In the genomic region with DNA sequence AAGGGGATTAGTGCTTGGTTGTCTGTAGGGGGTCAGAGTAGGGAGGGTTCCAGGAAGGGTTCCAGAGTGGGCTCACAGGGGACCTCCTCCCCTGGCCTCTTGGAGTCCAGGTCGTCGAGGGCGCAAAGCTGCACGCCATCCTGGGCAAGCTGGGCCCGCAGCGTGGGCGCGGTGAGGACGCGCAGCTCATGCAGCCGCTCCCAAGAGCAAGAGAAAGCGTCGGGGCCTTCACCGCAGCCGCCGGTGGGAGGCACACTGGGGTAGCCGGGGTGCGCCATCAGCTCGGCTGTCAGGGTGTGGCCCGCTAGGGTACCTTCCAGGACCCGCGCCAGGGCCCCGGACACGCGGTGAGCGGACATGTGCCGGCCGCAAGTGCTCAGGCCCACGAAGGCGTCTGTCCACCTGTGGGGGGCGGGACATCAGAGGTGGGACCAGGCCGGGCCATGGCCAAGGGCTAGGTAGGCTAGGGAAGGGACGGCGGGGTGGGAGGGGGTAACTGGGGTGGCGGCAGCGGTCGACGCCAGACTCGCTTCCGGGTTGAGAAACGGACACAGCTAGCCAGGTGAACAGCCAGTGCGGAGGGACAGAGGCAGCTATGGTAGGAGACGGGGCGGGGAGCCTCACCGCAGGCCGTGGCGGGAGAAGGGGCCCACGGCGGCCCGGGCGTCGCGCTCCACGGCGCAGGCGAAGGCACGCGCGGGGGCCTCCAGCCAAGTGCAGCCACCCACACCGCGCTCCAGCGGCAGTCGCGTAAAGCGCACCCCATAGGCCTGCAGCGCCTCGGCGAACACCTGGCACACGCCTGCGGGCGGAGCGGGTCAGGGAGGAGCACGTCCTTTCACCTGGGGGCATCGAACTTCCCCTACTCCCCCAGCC, we compare ENCODE assay signal across 8 cellular contexts. TPM values are rescaled to one million over a fixed set of nuclear protein-coding genes. Genes with fewer than 3 reads are reported as not detected.
DNase-seq lines count a peak whose midpoint lies in the region; ATAC-seq and TF ChIP-seq lines count a peak whose summit lies in the region.

No MANE protein-coding gene starts in this region.

- ATAC-seq in activated naive CD4-positive, alpha-beta T cell treated with anti-CD3 and anti-CD28 coated beads, Interleukin-2, amount 50 U/mL, for 72 hours = peak; percentile 0 to 16
- ATAC-seq in thoracic aorta (ENCODE audit: insufficient number of reproducible peaks, low FRiP score, low read depth) (no peak), GM21619 (IDR thresholded peaks at IDR 0.05; ENCODE audit: unreplicated experiment) (no peak)

- peak overlapping the region; percentile 95 for H3K27ac Mint-ChIP-seq in activated naive CD4-positive, alpha-beta T cell treated with anti-CD3 and anti-CD28 coated beads, Interleukin-2, amount 50 U/mL, for 24 hours
- H3K27ac Mint-ChIP-seq in activated naive CD4-positive, alpha-beta T cell treated with anti-CD3 and anti-CD28 coated beads, Interleukin-2, amount 50 U/mL, for 72 hours = peak overlapping the region; percentile 89 to 95

- H3K36me3 Mint-ChIP-seq in activated naive CD4-positive, alpha-beta T cell treated with anti-CD3 and anti-CD28 coated beads, Interleukin-2, amount 50 U/mL, for 24 hours = peaks cover 9% of the 10 kb centered on the region
- H3K36me3 Mint-ChIP-seq in activated naive CD4-positive, alpha-beta T cell treated with anti-CD3 and anti-CD28 coated beads, Interleukin-2, amount 50 U/mL, for 72 hours = peaks cover 14 to 21% of the 10 kb centered on the region in 2 donors

- peak overlapping the region; percentile 91 for H3K4me3 Mint-ChIP-seq in activated naive CD4-positive, alpha-beta T cell treated with anti-CD3 and anti-CD28 coated beads, Interleukin-2, amount 50 U/mL, for 24 hours

- H3K9me3 Mint-ChIP-seq in activated naive CD4-positive, alpha-beta T cell treated with anti-CD3 and anti-CD28 coated beads, Interleukin-2, amount 50 U/mL, for 24 hours = no peaks in the 10 kb centered on the region
- no peaks in the 10 kb centered on the region for H3K9me3 Mint-ChIP-seq in activated naive CD4-positive, alpha-beta T cell treated with anti-CD3 and anti-CD28 coated beads, Interleukin-2, amount 50 U/mL, for 72 hours

- TF ChIP-seq CTCF in kidney epithelial cell (IDR thresholded peaks at IDR 0.05; ENCODE audit: insufficient read depth, low read length, poor library complexity, severe bottlenecking) (no peak), thoracic aorta (IDR thresholded peaks at IDR 0.05) (no peak)

- H3K4me3 ChIP-seq in kidney epithelial cell (ENCODE audit: low read depth, low read length) (peak overlapping the region; percentile 100), thoracic aorta (peak overlapping the region; percentile 99)

- no peaks in the 10 kb centered on the region for H3K9me3 ChIP-seq in thoracic aorta

- H3K36me3 ChIP-seq in kidney epithelial cell (ENCODE audit: control insufficient read depth, insufficient read depth, low read length) (no peaks in the 10 kb centered on the region), thoracic aorta (no peaks in the 10 kb centered on the region)

- peaks cover 12 to 29% of the 10 kb centered on the region in 2 donors for H3K4me1 ChIP-seq in thoracic aorta (ENCODE audit: control insufficient read depth in 1 of 2, low read depth in 2 of 2)

- H3K27ac ChIP-seq in thoracic aorta = peak overlapping the region; percentile 79 to 82

- peaks cover 40% of the 10 kb centered on the region for H3K4me1 Mint-ChIP-seq in activated naive CD4-positive, alpha-beta T cell treated with anti-CD3 and anti-CD28 coated beads, Interleukin-2, amount 50 U/mL, for 24 hours

- no peak for DNase-seq in activated naive CD4-positive, alpha-beta T cell treated with anti-CD3 and anti-CD28 coated beads, Interleukin-2, amount 50 U/mL, for 16 hours
- DNase-seq in activated naive CD4-positive, alpha-beta T cell treated with anti-CD3 and anti-CD28 coated beads, Interleukin-2, amount 50 U/mL, for 72 hours (ENCODE audit: low spot score in 2 of 2) = no peak
- DNase-seq in kidney epithelial cell (ENCODE audit: low read depth) (no peak), thoracic aorta (ENCODE audit: low spot score) (no peak), middle frontal gyrus (ENCODE audit: extremely low spot score, low spot score) (no peak)
- DNase-seq in stimulated activated CD4-positive, alpha-beta T cell treated with anti-CD3 and anti-CD28 coated beads, Interleukin-12 subunit alpha, Interleukin-12 subunit beta, amount 100 ng/mL, for 4 hours = no peak

- no peaks in the 10 kb centered on the region for H3K27me3 Mint-ChIP-seq in activated naive CD4-positive, alpha-beta T cell treated with anti-CD3 and anti-CD28 coated beads, Interleukin-2, amount 50 U/mL, for 24 hours

- no peaks in the 10 kb centered on the region for H3K27me3 ChIP-seq in kidney epithelial cell (ENCODE audit: control insufficient read depth, insufficient read depth, low read length)
- no peaks in the 10 kb centered on the region for H3K27me3 ChIP-seq in thoracic aorta (replicated peaks; ENCODE audit: insufficient read depth)

RNA-seq across cellular contexts. Expression of a gene that starts 1.2 kb away (rescaled TPM):
- total RNA-seq in activated naive CD4-positive, alpha-beta T cell treated with anti-CD3 and anti-CD28 coated beads, Interleukin-2, amount 50 U/mL, for 72 hours = 10 to 100 TPM; 26.9 to 47.9 TPM
- 95.5 and 128 TPM in 2 replicates for total RNA-seq in kidney epithelial cell
- total RNA-seq in thoracic aorta = 10 to 100 TPM; 18.3 to 32.3 TPM

RNA-seq across cellular contexts. Expression of a gene that starts 3.9 kb away (rescaled TPM):
- total RNA-seq in activated naive CD4-positive, alpha-beta T cell treated with anti-CD3 and anti-CD28 coated beads, Interleukin-2, amount 50 U/mL, for 72 hours = under 1 TPM in 1 of 2 donors, not detected in 1; 0.54 TPM
- total RNA-seq in kidney epithelial cell (0.38 TPM in 1 of 2 replicates, not detected in the other), thoracic aorta (under 1 TPM in 1 of 2 donors, not detected in 1; 0.71 TPM)

RNA-seq across cellular contexts. Expression of a gene that starts 13.5 kb away (rescaled TPM):
- 10 to 100 TPM; 25.3 to 27.8 TPM for total RNA-seq in activated naive CD4-positive, alpha-beta T cell treated with anti-CD3 and anti-CD28 coated beads, Interleukin-2, amount 50 U/mL, for 72 hours
- 82.8 and 87.1 TPM in 2 replicates for total RNA-seq in kidney epithelial cell
- 10 to 100 TPM; 40.9 to 54.0 TPM for total RNA-seq in thoracic aorta

RNA-seq across cellular contexts. Expression of a gene that starts 37.2 kb away (rescaled TPM):
- 10 to 100 TPM; 33.9 to 50.5 TPM for total RNA-seq in activated naive CD4-positive, alpha-beta T cell treated with anti-CD3 and anti-CD28 coated beads, Interleukin-2, amount 50 U/mL, for 72 hours
- total RNA-seq in kidney epithelial cell (34.6 and 41.1 TPM in 2 replicates), thoracic aorta (10 to 100 TPM; 32.0 to 33.7 TPM)

Comparison
In these comparisons a context has a peak if more than half of its experiments do, and no peak if none do; other contexts are left out.
1. ATAC-seq: peak in activated naive CD4-positive, alpha-beta T cell treated with anti-CD3 and anti-CD28 coated beads, Interleukin-2, amount 50 U/mL, for 72 hours (2 of 2); none in thoracic aorta (single experiment) and GM21619 (single experiment).